In genomic region chrX:130173190-130173895, GRCh38 we compare ENCODE assay signal across 8 cellular contexts. TPM values are rescaled to one million over a fixed set of nuclear protein-coding genes. Genes with fewer than 3 reads are reported as not detected.
DNase-seq lines count a peak whose midpoint lies in the region; ATAC-seq and TF ChIP-seq lines count a peak whose summit lies in the region.

No MANE protein-coding gene starts in this region.

- H4K20me1 ChIP-seq in neural cell (ENCODE audit: insufficient read depth): no peaks in the 10 kb centered on the region

- peaks cover 31% of the 10 kb centered on the region for H3K36me3 Mint-ChIP-seq in T-helper 2 cell treated with Interferon-gamma antibody and Interleukin-4, amounts not matched to agents 5 μg/mL and 100 μg/mL, for 36 hours (ENCODE audit: low read depth)

- no peaks in the 10 kb centered on the region for H3K9me2 ChIP-seq in neural cell (ENCODE audit: insufficient read depth, low read length)

- no peak overlapping the region for H3K4me3 ChIP-seq in epithelial cell of esophagus (ENCODE audit: low read length)
- H3K4me3 ChIP-seq in neural cell (ENCODE audit: low read length): peak overlapping the region; percentile 91

- peak; percentile 67 for DNase-seq in T-helper 2 cell treated with Interferon-gamma antibody and Interleukin-4, amounts not matched to agents 5 μg/mL and 100 μg/mL, for 36 hours (ENCODE audit: low spot score)
- peak; percentile 4 for DNase-seq in epithelial cell of esophagus (ENCODE audit: low read depth)

- H3K4me1 Mint-ChIP-seq in T-helper 2 cell treated with Interferon-gamma antibody and Interleukin-4, amounts not matched to agents 5 μg/mL and 100 μg/mL, for 36 hours (ENCODE audit: low read depth): peaks cover 50% of the 10 kb centered on the region

- H3K9me3 ChIP-seq in neural cell (ENCODE audit: low read length): no peaks in the 10 kb centered on the region

- H3K27ac ChIP-seq in 22Rv1 (peak overlapping the region; percentile 25; the same call in 1 of the 2 replicates), neural cell (ENCODE audit: low read length) (peak overlapping the region; percentile 95)

- no peaks in the 10 kb centered on the region for H3K9me3 Mint-ChIP-seq in T-helper 2 cell treated with Interferon-gamma antibody and Interleukin-4, amounts not matched to agents 5 μg/mL and 100 μg/mL, for 36 hours

- no peak overlapping the region for H2AFZ ChIP-seq in neural cell (ENCODE audit: low read depth, low read length)

- peak overlapping the region; percentile 95 for H3K9ac ChIP-seq in neural cell (ENCODE audit: low read length)

- peak overlapping the region; percentile 73 for H3K4me2 ChIP-seq in neural cell (ENCODE audit: low read length)

- ATAC-seq in GM18502 (IDR thresholded peaks at IDR 0.05; ENCODE audit: poor library complexity, unreplicated experiment) (peak; percentile 36), HG03139 (IDR thresholded peaks at IDR 0.05; ENCODE audit: unreplicated experiment) (peak; percentile 40), GM18517 (IDR thresholded peaks at IDR 0.05; ENCODE audit: unreplicated experiment) (no peak), GM18519 (IDR thresholded peaks at IDR 0.05; ENCODE audit: low FRiP score, unreplicated experiment) (no peak)

- H3F3A ChIP-seq in neural cell (ENCODE audit: insufficient read depth, low read length, poor library complexity, severe bottlenecking): no peaks in the 10 kb centered on the region

- H3K4me3 Mint-ChIP-seq in T-helper 2 cell treated with Interferon-gamma antibody and Interleukin-4, amounts not matched to agents 5 μg/mL and 100 μg/mL, for 36 hours: peak overlapping the region; percentile 92

- no peak for TF ChIP-seq RAD21 in neural cell (conservative IDR thresholded peaks at IDR 0.05)

- no peaks in the 10 kb centered on the region for H3K27me3 ChIP-seq in neural cell (ENCODE audit: insufficient read depth, low read depth, low read length)

- TF ChIP-seq EP300 in neural cell (conservative IDR thresholded peaks at IDR 0.05; ENCODE audit: poor library complexity, severe bottlenecking): no peak

- peak overlapping the region; percentile 90 for H3K27ac Mint-ChIP-seq in T-helper 2 cell treated with Interferon-gamma antibody and Interleukin-4, amounts not matched to agents 5 μg/mL and 100 μg/mL, for 36 hours

- peaks cover 30% of the 10 kb centered on the region for H3K79me2 ChIP-seq in neural cell (replicated peaks; ENCODE audit: insufficient read depth, low read length)

- H3K27me3 Mint-ChIP-seq in T-helper 2 cell treated with Interferon-gamma antibody and Interleukin-4, amounts not matched to agents 5 μg/mL and 100 μg/mL, for 36 hours (ENCODE audit: low read depth): no peaks in the 10 kb centered on the region

- no peaks in the 10 kb centered on the region for H3K36me3 ChIP-seq in neural cell (ENCODE audit: insufficient read depth, low read length)

- no peak for TF ChIP-seq CTCF in 22Rv1 (IDR thresholded peaks at IDR 0.05)
- no peak for TF ChIP-seq CTCF in epithelial cell of esophagus (IDR thresholded peaks at IDR 0.05; ENCODE audit: insufficient read depth, low read depth, low read length, missing control alignments)
- no peak for TF ChIP-seq CTCF in neural cell (IDR thresholded peaks at IDR 0.05; ENCODE audit: poor library complexity, severe bottlenecking)

TF ChIP-seq in neural cell, 6 proteins besides CTCF, POLR2A, EP300 and RAD21:
- TF ChIP-seq EZH2 (IDR thresholded peaks at IDR 0.05; ENCODE audit: borderline replicate concordance, insufficient read depth, low read length, poor library complexity, severe bottlenecking): no peak
- TF ChIP-seq MXI1 (conservative IDR thresholded peaks at IDR 0.05; ENCODE audit: poor library complexity, severe bottlenecking): no peak
- TF ChIP-seq, protein P1, sequence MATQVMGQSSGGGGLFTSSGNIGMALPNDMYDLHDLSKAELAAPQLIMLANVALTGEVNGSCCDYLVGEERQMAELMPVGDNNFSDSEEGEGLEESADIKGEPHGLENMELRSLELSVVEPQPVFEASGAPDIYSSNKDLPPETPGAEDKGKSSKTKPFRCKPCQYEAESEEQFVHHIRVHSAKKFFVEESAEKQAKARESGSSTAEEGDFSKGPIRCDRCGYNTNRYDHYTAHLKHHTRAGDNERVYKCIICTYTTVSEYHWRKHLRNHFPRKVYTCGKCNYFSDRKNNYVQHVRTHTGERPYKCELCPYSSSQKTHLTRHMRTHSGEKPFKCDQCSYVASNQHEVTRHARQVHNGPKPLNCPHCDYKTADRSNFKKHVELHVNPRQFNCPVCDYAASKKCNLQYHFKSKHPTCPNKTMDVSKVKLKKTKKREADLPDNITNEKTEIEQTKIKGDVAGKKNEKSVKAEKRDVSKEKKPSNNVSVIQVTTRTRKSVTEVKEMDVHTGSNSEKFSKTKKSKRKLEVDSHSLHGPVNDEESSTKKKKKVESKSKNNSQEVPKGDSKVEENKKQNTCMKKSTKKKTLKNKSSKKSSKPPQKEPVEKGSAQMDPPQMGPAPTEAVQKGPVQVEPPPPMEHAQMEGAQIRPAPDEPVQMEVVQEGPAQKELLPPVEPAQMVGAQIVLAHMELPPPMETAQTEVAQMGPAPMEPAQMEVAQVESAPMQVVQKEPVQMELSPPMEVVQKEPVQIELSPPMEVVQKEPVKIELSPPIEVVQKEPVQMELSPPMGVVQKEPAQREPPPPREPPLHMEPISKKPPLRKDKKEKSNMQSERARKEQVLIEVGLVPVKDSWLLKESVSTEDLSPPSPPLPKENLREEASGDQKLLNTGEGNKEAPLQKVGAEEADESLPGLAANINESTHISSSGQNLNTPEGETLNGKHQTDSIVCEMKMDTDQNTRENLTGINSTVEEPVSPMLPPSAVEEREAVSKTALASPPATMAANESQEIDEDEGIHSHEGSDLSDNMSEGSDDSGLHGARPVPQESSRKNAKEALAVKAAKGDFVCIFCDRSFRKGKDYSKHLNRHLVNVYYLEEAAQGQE (IDR thresholded peaks at IDR 0.05; ENCODE audit: borderline replicate concordance): no peak
- no peak for TF ChIP-seq SMC3 (conservative IDR thresholded peaks at IDR 0.05; ENCODE audit: poor library complexity)
- no peak for TF ChIP-seq POLR2AphosphoS5 (IDR thresholded peaks at IDR 0.05)
- no peak for TF ChIP-seq TAF1 (IDR thresholded peaks at IDR 0.05; ENCODE audit: low read depth)
TF ChIP-seq in neural cell: peak in this region for 0.

RNA-seq across cellular contexts. Expression of gene RAB33A, which starts 1.6 kb away (rescaled TPM):
- 74.7 and 95.4 TPM in 2 replicates for polyA plus RNA-seq in neural cell
- polyA minus RNA-seq in neural cell: 36.5 and 41.4 TPM in 2 replicates

RNA-seq across cellular contexts. Expression of gene AIFM1, which starts 7.7 kb away (rescaled TPM):
- polyA plus RNA-seq in neural cell: 24.3 and 33.8 TPM in 2 replicates
- 21.7 and 23.2 TPM in 2 replicates for polyA minus RNA-seq in neural cell

Comparison
In these comparisons a context has a peak if more than half of its experiments do, and no peak if none do; other contexts are left out.
1. ATAC-seq: peak in GM18502 (single experiment) and HG03139 (single experiment); none in GM18517 (single experiment) and GM18519 (single experiment).